11 cellular contexts compared by ENCODE assay signal in the genomic region with DNA sequence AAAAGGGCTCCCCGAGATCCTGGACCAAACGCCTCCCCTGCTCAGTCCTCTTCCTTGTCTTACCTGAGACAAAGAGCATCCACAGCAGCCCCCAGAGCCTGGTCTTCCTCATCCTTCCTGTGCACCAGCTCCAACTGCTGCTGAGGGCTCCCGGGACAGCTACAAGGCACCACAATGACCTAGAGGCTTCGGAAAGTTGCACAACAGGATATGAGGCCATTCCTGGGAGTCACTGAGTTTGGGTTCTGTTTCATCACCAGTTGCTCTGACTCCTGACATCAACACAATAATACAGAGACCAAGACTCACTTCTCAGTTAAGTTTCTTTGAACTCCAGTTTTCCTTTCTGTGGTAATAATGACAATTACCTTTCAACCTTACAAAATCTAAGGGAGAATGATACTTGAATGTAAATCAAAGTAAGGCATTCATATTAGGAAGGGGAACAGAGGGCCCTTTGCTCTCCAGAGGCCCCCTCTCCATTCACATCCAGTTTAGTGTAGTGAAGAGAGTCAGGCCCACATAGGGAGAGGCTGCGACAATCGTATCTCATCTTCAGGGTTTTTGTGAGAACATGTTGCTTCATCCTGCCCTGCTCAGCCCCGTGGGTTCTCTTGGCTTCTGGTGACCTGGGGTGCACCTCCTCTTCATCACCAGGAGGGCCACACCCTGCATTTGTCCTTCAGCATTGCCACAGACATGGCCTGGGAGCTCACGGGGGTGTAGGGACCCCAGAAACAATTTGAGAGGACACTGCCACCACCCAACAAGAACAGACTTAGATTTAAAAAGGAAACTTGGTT. TPM values are rescaled to one million over a fixed set of nuclear protein-coding genes. Genes with fewer than 3 reads are reported as not detected.
DNase-seq lines count a peak whose midpoint lies in the region; ATAC-seq, FAIRE-seq and TF ChIP-seq lines count a peak whose summit lies in the region.
"Had no signal": no experiment of that assay in that cellular context is flagged by ENCODE, and none has a peak within 500 bp of the region (broad histone marks: within the 10 kb centered on the region; RNA-seq: fewer than 3 reads in every experiment).

Gene TREM1 (minus strand): TSS at position 139 of the 803 bp plus-strand sequence. CDS start 27 bp downstream, at position 112.

- peak; percentile 48 for ATAC-seq in stimulated activated naive CD8-positive, alpha-beta T cell treated with anti-CD3 and anti-CD28 coated beads, Interleukin-15, amount 100 ng/mL, for 72 hours
- ATAC-seq in stimulated activated naive CD8-positive, alpha-beta T cell treated with anti-CD3 and anti-CD28 coated beads, Interleukin-15, Interleukin-2, amounts not matched to agents 100 U/mL and 50 U/mL, for 24 hours, result no peak
- ATAC-seq in HepG2, result no peak
- ATAC-seq in HG02970 (IDR thresholded peaks at IDR 0.05; ENCODE audit: low FRiP score, unreplicated experiment), result no peak

- no peaks in the 10 kb centered on the region for H3K9me3 Mint-ChIP-seq in stimulated activated naive CD8-positive, alpha-beta T cell treated with anti-CD3 and anti-CD28 coated beads, Interleukin-15, amount 100 ng/mL, for 72 hours
- H3K9me3 Mint-ChIP-seq in astrocyte (ENCODE audit: unreplicated experiment) (peaks cover 5% of the 10 kb centered on the region), endothelial cell (ENCODE audit: unreplicated experiment) (no peaks in the 10 kb centered on the region)

- POLR2A ChIA-PET in HepG2 (lab: Yijun Ruan, JAX), result no interaction called here

- intact Hi-C loops in HepG2 (cut with micrococcal nuclease; ENCODE audit: unreplicated experiment), result no loop called here

- H3K27me3 ChIP-seq in astrocyte (ENCODE audit: insufficient read depth, low read length), result peaks cover 4% of the 10 kb centered on the region
- H3K27me3 ChIP-seq in HepG2 (ENCODE audit: control insufficient read depth in 1 of 2, insufficient read depth in 2 of 2, low read length in 2 of 2), result peaks cover 3 to 44% of the 10 kb centered on the region in 2 experiments; a peak in 3 of 5 replicates

- WGBS in HepG2 (ENCODE audit: low lambda C conversion rate), result 9% methylated on average over 8 of the region's 8 CpGs

- peaks cover 20% of the 10 kb centered on the region for H3K4me1 Mint-ChIP-seq in stimulated activated naive CD8-positive, alpha-beta T cell treated with anti-CD3 and anti-CD28 coated beads, Interleukin-15, amount 100 ng/mL, for 72 hours
- peaks cover 10% of the 10 kb centered on the region for H3K4me1 Mint-ChIP-seq in astrocyte (ENCODE audit: low read depth, unreplicated experiment)
- H3K4me1 Mint-ChIP-seq in endothelial cell (ENCODE audit: unreplicated experiment), result peaks cover 5% of the 10 kb centered on the region

- no peak within 1 kb of the TSS for H3K27ac Mint-ChIP-seq in stimulated activated naive CD8-positive, alpha-beta T cell treated with anti-CD3 and anti-CD28 coated beads, Interleukin-15, amount 100 ng/mL, for 72 hours
- H3K27ac Mint-ChIP-seq in astrocyte (ENCODE audit: unreplicated experiment) (peak within 1 kb of the TSS; percentile 75), endothelial cell (ENCODE audit: unreplicated experiment) (no peak within 1 kb of the TSS)

- no peak for DNase-seq in stimulated activated naive CD8-positive, alpha-beta T cell treated with anti-CD3 and anti-CD28 coated beads, Interleukin-15, amount 100 ng/mL, for 72 hours
- DNase-seq in stimulated activated naive CD8-positive, alpha-beta T cell treated with anti-CD3 and anti-CD28 coated beads, Interleukin-15, Interleukin-2, amounts not matched to agents 100 U/mL and 50 U/mL, for 24 hours, result no peak
- DNase-seq in astrocyte (ENCODE audit: low read depth) (no peak), HepG2 (ENCODE audit: low spot score) (peak; percentile 17), retina (no peak), endothelial cell (ENCODE audit: low spot score) (no peak), inferior parietal cortex (ENCODE audit: extremely low spot score) (no peak)
- DNase-seq: Caco-2 had no signal

- H3K9me3 ChIP-seq in astrocyte (ENCODE audit: insufficient read depth, low read depth, low read length) (no peaks in the 10 kb centered on the region), HepG2 (ENCODE audit: low read length) (no peaks in the 10 kb centered on the region)
- H3K9me3 ChIP-seq: Caco-2 had no signal

- H3K4me2 ChIP-seq in astrocyte (ENCODE audit: low read length), result no peak within 1 kb of the TSS
- H3K4me2 ChIP-seq in HepG2 (ENCODE audit: low read depth, low read length), result no peak within 1 kb of the TSS

- H2AFZ ChIP-seq in astrocyte (ENCODE audit: low read depth, low read length) (no peak within 1 kb of the TSS), HepG2 (ENCODE audit: low read length) (no peak within 1 kb of the TSS)

- no TSS peak for BruUV-seq in HepG2 (replicated peaks; lab: Mats Ljungman, UMichigan)

- H3K79me2 ChIP-seq in astrocyte (ENCODE audit: insufficient read depth, low read length) (no peaks in the 10 kb centered on the region), HepG2 (ENCODE audit: insufficient read depth, low read length) (no peaks in the 10 kb centered on the region)

- no peak within 1 kb of the TSS for H3K27ac ChIP-seq in astrocyte (ENCODE audit: low read depth, low read length)
- no peak within 1 kb of the TSS for H3K27ac ChIP-seq in HepG2 (ENCODE audit: extremely low read length, insufficient read depth, low read length)

- peaks cover 6% of the 10 kb centered on the region for H3K27me3 Mint-ChIP-seq in stimulated activated naive CD8-positive, alpha-beta T cell treated with anti-CD3 and anti-CD28 coated beads, Interleukin-15, amount 100 ng/mL, for 72 hours
- peaks cover 7% of the 10 kb centered on the region for H3K27me3 Mint-ChIP-seq in astrocyte (ENCODE audit: low read depth, unreplicated experiment)
- H3K27me3 Mint-ChIP-seq in endothelial cell (ENCODE audit: unreplicated experiment), result no peaks in the 10 kb centered on the region

- H4K20me1 ChIP-seq in astrocyte (ENCODE audit: insufficient read depth, low read length) (no peaks in the 10 kb centered on the region), HepG2 (ENCODE audit: insufficient read depth, low read length) (no peaks in the 10 kb centered on the region)

- TF ChIP-seq EP300 in HepG2 (IDR thresholded peaks at IDR 0.05; ENCODE audit: low read depth in 2 of 2, low read length in 2 of 2) (no peak), HepG2 (CRISPR knock-in tag; IDR thresholded peaks at IDR 0.05; ENCODE audit: borderline replicate concordance) (no peak)

- TF ChIP-seq POLR2A in HepG2 (IDR thresholded peaks at IDR 0.05; ENCODE audit: insufficient read depth in 1 of 2, low read depth in 2 of 2, low read length in 2 of 2), result no peak

- no peak for TF ChIP-seq RAD21 in HepG2 (CRISPR knock-in tag; IDR thresholded peaks at IDR 0.05)

- H3K36me3 ChIP-seq in astrocyte (ENCODE audit: insufficient read depth, low read length) (no peaks in the 10 kb centered on the region), HepG2 (replicated peaks in 1 of 2; ENCODE audit: control insufficient read depth in 1 of 2, insufficient read depth in 2 of 2, low read length in 2 of 2) (no peaks in the 10 kb centered on the region)

- CTCF ChIA-PET in HepG2 (lab: Yijun Ruan, JAX; ENCODE audit: low intra/inter-chr PET ratio, low total read pairs), result no interaction called here

- no peak for TF ChIP-seq CTCF in astrocyte (IDR thresholded peaks at IDR 0.05; ENCODE audit: insufficient read depth, low read depth, low read length)
- no peak for TF ChIP-seq CTCF in HepG2 (CRISPR knock-in tag; IDR thresholded peaks at IDR 0.05)
- TF ChIP-seq CTCF in endothelial cell (IDR thresholded peaks at IDR 0.05; ENCODE audit: unreplicated experiment), result no peak

- in situ Hi-C loops in HepG2 (cut with HindIII; ENCODE audit: extremely low pct_ligation_motif_present, low pct_unique_long_range_greater_than_20kb), result no loop called here

- H3K4me3 ChIP-seq in astrocyte (ENCODE audit: insufficient read depth, low read depth, low read length) (no peak within 1 kb of the TSS), HepG2 (replicated peaks in 1 of 3; ENCODE audit: insufficient read depth in 1 of 3, low read depth in 2 of 3, low read length in 3 of 3) (no peak within 1 kb of the TSS)

- H3K4me1 ChIP-seq in astrocyte (ENCODE audit: insufficient read depth, low read length), result no peaks in the 10 kb centered on the region
- peaks cover 5% of the 10 kb centered on the region for H3K4me1 ChIP-seq in HepG2 (ENCODE audit: insufficient read depth, low read length)
- H3K4me1 ChIP-seq: Caco-2 had no signal

- no peak within 1 kb of the TSS for H3K9ac ChIP-seq in astrocyte (ENCODE audit: low read length)
- no peak within 1 kb of the TSS for H3K9ac ChIP-seq in HepG2 (ENCODE audit: insufficient read depth, low read depth, low read length)

- H3K4me3 Mint-ChIP-seq in stimulated activated naive CD8-positive, alpha-beta T cell treated with anti-CD3 and anti-CD28 coated beads, Interleukin-15, amount 100 ng/mL, for 72 hours, result no peak within 1 kb of the TSS
- no peak within 1 kb of the TSS for H3K4me3 Mint-ChIP-seq in astrocyte (ENCODE audit: unreplicated experiment)
- H3K4me3 Mint-ChIP-seq in endothelial cell (ENCODE audit: unreplicated experiment), result no peak within 1 kb of the TSS

- no peaks in the 10 kb centered on the region for H3K36me3 Mint-ChIP-seq in astrocyte (ENCODE audit: low read depth, unreplicated experiment)
- no peaks in the 10 kb centered on the region for H3K36me3 Mint-ChIP-seq in endothelial cell (ENCODE audit: low read depth, unreplicated experiment)

- FAIRE-seq in astrocyte (lab: Jason Lieb, UNC) (no peak), HepG2 (lab: Jason Lieb, UNC) (no peak)
- FAIRE-seq: endometrium had no signal

RNA-seq across cellular contexts. Expression of gene TREM1, which starts in this region (rescaled TPM):
- total RNA-seq in astrocyte (0.20 and 0.58 TPM in 2 replicates), HepG2 (2016; rRNA removed; fragmentation: Illumina TruSeq; extraction: Trizol) (not detected in 2 replicates), endothelial cell (ENCODE audit: unreplicated experiment) (0.38 TPM)
- total RNA-seq in HepG2 (2016; cell fraction: cytosol; rRNA removed; fragmentation: Illumina TruSeq; extraction: Trizol; ENCODE audit: low read depth), result not detected in 2 replicates
- total RNA-seq in HepG2 (2016; cell fraction: insoluble cytoplasmic fraction; rRNA removed; fragmentation: Illumina TruSeq; extraction: Trizol), result not detected in 2 replicates
- not detected in 2 replicates for total RNA-seq in HepG2 (2016; cell fraction: membrane; rRNA removed; fragmentation: Illumina TruSeq; extraction: Trizol)
- total RNA-seq in HepG2 (2016; cell fraction: nucleus; rRNA removed; fragmentation: Illumina TruSeq; extraction: Trizol), result not detected in 2 replicates
- polyA plus RNA-seq in HepG2 (2011; rRNA removed), result 0.27 and 0.49 TPM in 2 replicates
- 0.17 and 0.40 TPM in 2 replicates for polyA plus RNA-seq in HepG2 (2011; cell fraction: cytosol; rRNA removed)
- polyA plus RNA-seq in HepG2 (2011; cell fraction: nucleus; rRNA removed), result not detected in 2 replicates
- polyA plus RNA-seq in HepG2 (2012), result not detected in 2 replicates
- polyA plus RNA-seq in HepG2 (2016; cell fraction: cytosol; fragmentation: Illumina TruSeq; extraction: Trizol; ENCODE audit: low read depth), result not detected in 2 replicates
- polyA plus RNA-seq in HepG2 (2016; cell fraction: insoluble cytoplasmic fraction; fragmentation: Illumina TruSeq; extraction: Trizol; ENCODE audit: low read depth), result not detected in 2 replicates
- polyA plus RNA-seq in HepG2 (2016; cell fraction: membrane; fragmentation: Illumina TruSeq; extraction: Trizol; ENCODE audit: low read depth), result not detected in 2 replicates
- polyA plus RNA-seq in HepG2 (2016; cell fraction: nucleus; fragmentation: Illumina TruSeq; extraction: Trizol; ENCODE audit: insufficient read depth, low read depth), result not detected in 2 replicates
- polyA minus RNA-seq in HepG2 (2011; rRNA and poly(A)+ RNA removed; ENCODE audit: low replicate concordance), result not detected in 2 replicates
- polyA minus RNA-seq in HepG2 (2011; cell fraction: cytosol; rRNA and poly(A)+ RNA removed), result not detected in 2 replicates
- not detected in 2 replicates for polyA minus RNA-seq in HepG2 (2011; cell fraction: nucleus; rRNA and poly(A)+ RNA removed)
- total RNA-seq: activated CD8-positive, alpha-beta memory T cell treated with anti-CD3 and anti-CD28 coated beads for 36 hours; Caco-2 had no signal

Comparison
In these comparisons a context has a peak if more than half of its experiments do, and no peak if none do; other contexts are left out.
1. Peak in DNase-seq in HepG2; RNA of the gene not detected or under 1 TPM.